ENCODE assay signal across 1 cellular context in the genomic region with DNA sequence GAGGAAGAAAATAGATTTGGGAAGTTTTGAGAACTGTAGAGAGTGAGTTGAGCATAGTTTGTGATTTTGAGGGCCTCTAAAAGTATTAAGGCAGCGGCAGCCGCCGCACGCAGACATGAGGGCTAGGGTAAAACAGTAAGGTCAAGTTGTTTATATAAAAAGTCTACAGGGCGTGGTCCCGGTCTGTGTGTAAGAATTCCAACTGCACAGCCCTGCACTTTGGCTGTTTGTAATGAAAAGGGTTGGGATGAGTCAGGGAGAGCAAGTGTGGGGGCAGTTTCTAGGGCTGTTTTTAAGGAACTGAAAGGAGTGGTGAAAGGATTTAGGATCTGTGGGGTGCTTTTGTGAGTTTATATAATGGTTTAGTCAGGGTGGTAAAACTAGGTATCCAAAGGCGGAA.
TF ChIP-seq lines count a peak whose summit lies in the region.

No MANE protein-coding gene starts in this region.

TF ChIP-seq in endothelial cell of umbilical vein, 7 proteins besides CTCF, POLR2A, EP300 and RAD21 (continued from another document):
- TF ChIP-seq JUN (IDR thresholded peaks at IDR 0.05; ENCODE audit: borderline replicate concordance, insufficient read depth, insufficient read length, low read depth) (no peak), MAX (IDR thresholded peaks at IDR 0.05; ENCODE audit: insufficient read depth, insufficient read length) (no peak), GATA2 (IDR thresholded peaks at IDR 0.05; ENCODE audit: insufficient read depth, insufficient read length, low read depth, low read length) (no peak)
TF ChIP-seq in endothelial cell of umbilical vein: peak in this region for 0.
